10 cellular contexts compared by ENCODE assay signal in the genomic region with DNA sequence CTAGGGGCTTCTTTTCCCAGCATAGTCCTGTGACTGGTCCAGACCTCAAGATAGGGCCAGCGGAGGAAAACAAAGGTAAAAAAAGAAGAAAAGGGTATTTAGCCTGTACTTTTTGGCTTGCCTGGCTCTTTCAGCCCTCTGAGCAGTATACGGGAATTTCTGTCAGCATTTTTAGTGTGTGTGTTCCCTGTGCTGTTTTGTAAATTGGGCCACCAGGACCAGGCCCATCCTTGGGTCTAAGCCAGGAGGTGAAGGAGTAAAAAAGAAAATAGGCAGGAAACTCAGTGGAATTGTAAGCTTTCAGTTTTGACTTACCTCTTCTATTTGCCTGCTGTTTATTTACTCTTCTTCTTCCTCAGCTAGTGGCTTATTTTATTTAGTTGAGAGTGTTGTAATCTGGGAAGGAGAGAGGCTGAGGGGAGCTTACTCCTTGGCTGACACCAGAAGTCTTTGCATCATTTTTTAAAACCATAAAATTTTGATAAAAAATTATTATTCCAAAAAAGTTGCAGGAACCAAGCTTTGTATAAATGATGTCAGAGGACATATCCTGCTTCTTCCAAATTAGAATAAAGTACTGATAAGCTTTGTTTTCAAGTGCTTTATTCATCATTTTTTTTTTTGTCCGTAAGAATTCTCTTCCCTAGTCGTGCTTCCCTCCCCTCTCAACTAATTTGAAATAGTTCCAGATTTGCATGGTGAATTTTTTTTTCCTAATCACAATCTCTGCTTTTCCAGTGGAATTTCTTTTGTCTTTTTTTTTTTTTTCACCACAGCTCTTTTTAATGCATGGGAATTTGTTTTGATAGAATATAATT.
A peak's percentile ranks its signal among the peaks of the same experiment; 100 is the strongest.
DNase-seq lines count a peak whose midpoint lies in the region; ATAC-seq and TF ChIP-seq lines count a peak whose summit lies in the region.
"Had no signal": no experiment of that assay in that cellular context is flagged by ENCODE, and none has a peak within 500 bp of the region (broad histone marks: within the 10 kb centered on the region; RNA-seq: fewer than 3 reads in every experiment).

No MANE protein-coding gene starts in this region.

- H3K27me3 ChIP-seq in mammary epithelial cell (ENCODE audit: insufficient read depth, low read length) (no peaks in the 10 kb centered on the region), neural progenitor cell (no peaks in the 10 kb centered on the region), uterus (no peaks in the 10 kb centered on the region)

- in situ Hi-C loops in mammary epithelial cell (cut with MboI; ENCODE audit: low sequenced_read_pairs in 2 of 2): no loop called here

- no peaks in the 10 kb centered on the region for H3K36me3 ChIP-seq in mammary epithelial cell (ENCODE audit: insufficient read depth, low read length)
- no peaks in the 10 kb centered on the region for H3K36me3 ChIP-seq in neural progenitor cell
- H3K36me3 ChIP-seq in uterus: no peaks in the 10 kb centered on the region

- intact Hi-C loops in MCF 10A (cut with micrococcal nuclease): no loop called here
- intact Hi-C loops in mammary epithelial cell (cut with micrococcal nuclease): no loop called here
- intact Hi-C loops in uterus (cut with DNase I; ENCODE audit: low total_unique reads): no loop called here

- H3K27me3 Mint-ChIP-seq in MCF 10A (ENCODE audit: insufficient read depth, unreplicated experiment) (no peaks in the 10 kb centered on the region), neural progenitor cell (ENCODE audit: insufficient read depth, low read depth) (peaks cover 2% of the 10 kb centered on the region)

- no peak overlapping the region for H2AFZ ChIP-seq in mammary epithelial cell (ENCODE audit: low read depth, low read length)
- no peak overlapping the region for H2AFZ ChIP-seq in neural progenitor cell (replicated peaks)

- no peak overlapping the region for H3K4me3 Mint-ChIP-seq in MCF 10A (ENCODE audit: unreplicated experiment)
- H3K4me3 Mint-ChIP-seq in neural progenitor cell: no peak overlapping the region

- H3K9me3 Mint-ChIP-seq in MCF 10A (ENCODE audit: unreplicated experiment): no peaks in the 10 kb centered on the region
- H3K9me3 Mint-ChIP-seq in neural progenitor cell: no peaks in the 10 kb centered on the region

- no peak overlapping the region for H3K9ac ChIP-seq in mammary epithelial cell (ENCODE audit: insufficient read depth, low read length)
- no peak overlapping the region for H3K9ac ChIP-seq in neural progenitor cell

- H3K27ac Mint-ChIP-seq in MCF 10A (ENCODE audit: low read depth, unreplicated experiment) (peak overlapping the region; percentile 39), neural progenitor cell (no peak overlapping the region)

- no peak for ATAC-seq in GM18861 (IDR thresholded peaks at IDR 0.05; ENCODE audit: unreplicated experiment)

- no peak for TF ChIP-seq POLR2A in uterus (IDR thresholded peaks at IDR 0.05)

- WGBS in mammary epithelial cell (ENCODE audit: low coverage, missing lambda C conversion rate): 67% methylated on average over 4 of the region's 4 CpGs

- CTCF ChIA-PET in MCF 10A (lab: Yijun Ruan, JAX): interaction anchor here (0.6 to 1.1 kb wide), 5 partner anchors 25 to 72 kb away, joined by 3 to 6 read pairs (median 3); no protein-coding TSS in a partner anchor
- CTCF ChIA-PET in mammary epithelial cell (lab: Charles Lee; ENCODE audit: low non-redundant PET): no interaction called here

- no peaks in the 10 kb centered on the region for H3K9me3 ChIP-seq in mammary epithelial cell (replicated peaks; ENCODE audit: insufficient read depth, low read length)
- H3K9me3 ChIP-seq in neural progenitor cell (ENCODE audit: low read depth): no peaks in the 10 kb centered on the region
- no peaks in the 10 kb centered on the region for H3K9me3 ChIP-seq in uterus

- H3K4me1 ChIP-seq in mammary epithelial cell (ENCODE audit: insufficient read depth, low read length): peaks cover 22% of the 10 kb centered on the region
- peaks cover 36% of the 10 kb centered on the region for H3K4me1 ChIP-seq in neural progenitor cell
- peaks cover 5 to 19% of the 10 kb centered on the region in 2 donors for H3K4me1 ChIP-seq in uterus

- H3F3A ChIP-seq in neural progenitor cell (ENCODE audit: low read depth): peaks cover 22% of the 10 kb centered on the region

- DNase-seq in MCF 10A (ENCODE audit: unreplicated experiment) (peak; percentile 18), mammary epithelial cell (no peak), fibroblast of the aortic adventitia (ENCODE audit: low read depth) (peak; percentile 59), neural progenitor cell (ENCODE audit: low spot score) (no peak), uterus (no peak), SK-N-DZ (ENCODE audit: low spot score) (no peak)
- no peak for DNase-seq in stimulated activated CD4-positive, alpha-beta T cell treated with anti-CD3 and anti-CD28 coated beads, Interleukin-4, amount 100 ng/mL, for 24 hours
- DNase-seq: activated CD4-positive, alpha-beta T cell treated with anti-CD3 and anti-CD28 coated beads for 1 hour; MM.1S had no signal

- H3K79me2 ChIP-seq in mammary epithelial cell (ENCODE audit: insufficient read depth, low read length) (peaks cover 91% of the 10 kb centered on the region), neural progenitor cell (ENCODE audit: low read depth) (peaks cover 80% of the 10 kb centered on the region)

- dilution Hi-C loops in mammary epithelial cell (cut with HindIII; ENCODE audit: low sequenced_read_pairs): no loop called here

- H4K20me1 ChIP-seq in mammary epithelial cell (ENCODE audit: insufficient read depth, low read length): no peaks in the 10 kb centered on the region
- H4K20me1 ChIP-seq in neural progenitor cell (ENCODE audit: low read depth): peaks cover 21% of the 10 kb centered on the region

- H3K4me2 ChIP-seq in mammary epithelial cell (ENCODE audit: insufficient read depth, low read depth, low read length): no peak overlapping the region
- peak overlapping the region; percentile 33 for H3K4me2 ChIP-seq in neural progenitor cell

- peaks cover 31% of the 10 kb centered on the region for H3K4me1 Mint-ChIP-seq in MCF 10A (ENCODE audit: insufficient read depth, unreplicated experiment)
- peaks cover 13% of the 10 kb centered on the region for H3K4me1 Mint-ChIP-seq in neural progenitor cell

- BruUV-seq in MCF 10A (replicated peaks; lab: Mats Ljungman, UMichigan) (no TSS peak), mammary epithelial cell (replicated peaks; lab: Mats Ljungman, UMichigan) (no TSS peak)

- H3K27ac ChIP-seq in mammary epithelial cell (ENCODE audit: insufficient read depth, low read depth, low read length) (no peak overlapping the region), neural progenitor cell (peak overlapping the region; percentile 86), uterus (peak overlapping the region; percentile 79 to 85)

- POLR2A ChIA-PET in MCF 10A (lab: Yijun Ruan, JAX): interaction anchor here (0.8 to 3.1 kb wide), 8 partner anchors 12 to 196 kb away, joined by 3 to 17 read pairs (median 4); a partner anchor contains a TSS

- H3K4me3 ChIP-seq in mammary epithelial cell (replicated peaks in 1 of 3; ENCODE audit: insufficient read depth in 1 of 3, low read depth in 2 of 3, low read length in 3 of 3) (no peak overlapping the region), fibroblast of the aortic adventitia (ENCODE audit: low read depth, low read length) (no peak overlapping the region), neural progenitor cell (no peak overlapping the region), uterus (peak overlapping the region in 1 of 2 donors; percentile 4)

- TF ChIP-seq CTCF in MCF 10A (IDR thresholded peaks at IDR 0.05; ENCODE audit: unreplicated experiment): no peak
- no peak for TF ChIP-seq CTCF in mammary epithelial cell (conservative IDR thresholded peaks at IDR 0.05 in 1 of 2, IDR thresholded peaks at IDR 0.05 in 1 of 2; ENCODE audit: extremely low read depth in 1 of 2, insufficient read depth in 1 of 2, low read depth in 1 of 2, low read length in 2 of 2)
- TF ChIP-seq CTCF in fibroblast of the aortic adventitia (IDR thresholded peaks at IDR 0.05; ENCODE audit: insufficient read depth, low read length): no peak
- no peak for TF ChIP-seq CTCF in neural progenitor cell (IDR thresholded peaks at IDR 0.05)
- TF ChIP-seq CTCF in uterus (IDR thresholded peaks at IDR 0.05): no peak

- H3K36me3 Mint-ChIP-seq in MCF 10A (ENCODE audit: insufficient read depth, unreplicated experiment) (no peaks in the 10 kb centered on the region), neural progenitor cell (peaks cover 3% of the 10 kb centered on the region)

Comparison
In these comparisons a context has a peak if more than half of its experiments do, and no peak if none do; other contexts are left out.
1. DNase-seq: peak in MCF 10A (single experiment) and fibroblast of the aortic adventitia (single experiment); none in mammary epithelial cell (single experiment), neural progenitor cell (single experiment), uterus (0 of 2), SK-N-DZ (single experiment) and stimulated activated CD4-positive, alpha-beta T cell treated with anti-CD3 and anti-CD28 coated beads, Interleukin-4, amount 100 ng/mL, for 24 hours (single experiment).